ENCODE assay signal across 8 cellular contexts in genomic region chr5:111063709-111064322, GRCh38. TPM values are rescaled to one million over a fixed set of nuclear protein-coding genes. Genes with fewer than 3 reads are reported as not detected.
DNase-seq lines count a peak whose midpoint lies in the region; ATAC-seq, FAIRE-seq and TF ChIP-seq lines count a peak whose summit lies in the region.

No MANE protein-coding gene starts in this region.

- TF ChIP-seq POLR2A in GM12892 (IDR thresholded peaks at IDR 0.05; ENCODE audit: low read depth, low read length): no peak

- peak; percentile 48 for FAIRE-seq in GM12892 (lab: Jason Lieb, UNC)

- peaks cover 4% of the 10 kb centered on the region for H3K9me3 ChIP-seq in RWPE2 (ENCODE audit: severe bottlenecking)
- H3K9me3 ChIP-seq in liver (ENCODE audit: control insufficient read depth in 4 of 4, low read length in 3 of 4): no peaks in the 10 kb centered on the region

- no peak for DNase-seq in GM12892 (ENCODE audit: insufficient read length)
- DNase-seq in RWPE2 (ENCODE audit: low spot score): no peak
- no peak for DNase-seq in 8988T
- DNase-seq in NCI-H446 treated with DMSO at 0.1 percent for 48 hours (lab: John Stamatoyannopoulos, UW): no peak
- no peak for DNase-seq in DMS153 (lab: John Stamatoyannopoulos, UW)
- no peak for DNase-seq in NCI-H187 treated with DMSO at 0.1 percent for 48 hours (lab: John Stamatoyannopoulos, UW)

- TF ChIP-seq CTCF in RWPE2 (IDR thresholded peaks at IDR 0.05; ENCODE audit: poor library complexity, severe bottlenecking) (peak; percentile 98), liver (IDR thresholded peaks at IDR 0.05; ENCODE audit: low read depth, low read length, missing input control) (peak; percentile 59)

- ATAC-seq in HG02610 (IDR thresholded peaks at IDR 0.05; ENCODE audit: unreplicated experiment) (peak; percentile 53), RWPE2 (ENCODE audit: low read depth) (peak; percentile 85)

- H3K27ac ChIP-seq in RWPE2 (ENCODE audit: poor library complexity, severe bottlenecking): no peak overlapping the region
- H3K27ac ChIP-seq in liver (ENCODE audit: low read depth in 1 of 2, low read length in 2 of 2): peak overlapping the region in 1 of 2 donors; percentile 23

- H3K4me1 ChIP-seq in RWPE2 (ENCODE audit: insufficient read depth, poor library complexity, severe bottlenecking): no peaks in the 10 kb centered on the region
- H3K4me1 ChIP-seq in liver (ENCODE audit: control insufficient read depth in 4 of 4, insufficient read depth in 4 of 4, low read length in 3 of 4): peaks cover 2 to 39% (median 18%) of the 10 kb centered on the region in 4 donors

- H3K36me3 ChIP-seq in RWPE2 (ENCODE audit: low read depth) (no peaks in the 10 kb centered on the region), liver (ENCODE audit: control insufficient read depth in 4 of 4, insufficient read depth in 3 of 4, low read depth in 1 of 4, low read length in 3 of 4) (no peaks in the 10 kb centered on the region)

- 19% methylated on average over 3 of the region's 3 CpGs for WGBS in liver

- peak; percentile 89 to 92 for TF ChIP-seq RAD21 in liver (IDR thresholded peaks at IDR 0.05)

- no peak overlapping the region for H3K4me3 ChIP-seq in RWPE2 (ENCODE audit: severe bottlenecking)
- no peak overlapping the region for H3K4me3 ChIP-seq in liver (ENCODE audit: low read depth in 1 of 3, low read length in 3 of 3)

- H3K27me3 ChIP-seq in RWPE2 (ENCODE audit: insufficient read depth, poor library complexity, severe bottlenecking) (no peaks in the 10 kb centered on the region), liver (ENCODE audit: control insufficient read depth in 4 of 4, insufficient read depth in 4 of 4, low read length in 3 of 4) (no peaks in the 10 kb centered on the region)

- no peak overlapping the region for H3K9ac ChIP-seq in liver (ENCODE audit: low read depth in 1 of 2, low read length in 2 of 2)

TF ChIP-seq in liver, 16 proteins besides CTCF, POLR2A, EP300 and RAD21:
- TF ChIP-seq FOXA2 (IDR thresholded peaks at IDR 0.05) (no peak), SP1 (IDR thresholded peaks at IDR 0.05) (peak; percentile 83), EGR1 (IDR thresholded peaks at IDR 0.05; ENCODE audit: low read depth in 2 of 2) (no peak), JUND (IDR thresholded peaks at IDR 0.05) (peak; percentile 49 to 56), HNF4G (IDR thresholded peaks at IDR 0.05) (peak; percentile 68), GABPA (IDR thresholded peaks at IDR 0.05 in 1 of 2, conservative IDR thresholded peaks at IDR 0.05 in 1 of 2) (peak in 1 of 2 donors; percentile 23), TAF1 (conservative IDR thresholded peaks at IDR 0.05) (no peak), RXRA (IDR thresholded peaks at IDR 0.05) (peak in 1 of 2 donors; percentile 53), FOXA1 (IDR thresholded peaks at IDR 0.05) (no peak), HNF4A (conservative IDR thresholded peaks at IDR 0.05) (peak; percentile 92 to 95), NR2F2 (IDR thresholded peaks at IDR 0.05) (no peak)
- TF ChIP-seq, protein P1, sequence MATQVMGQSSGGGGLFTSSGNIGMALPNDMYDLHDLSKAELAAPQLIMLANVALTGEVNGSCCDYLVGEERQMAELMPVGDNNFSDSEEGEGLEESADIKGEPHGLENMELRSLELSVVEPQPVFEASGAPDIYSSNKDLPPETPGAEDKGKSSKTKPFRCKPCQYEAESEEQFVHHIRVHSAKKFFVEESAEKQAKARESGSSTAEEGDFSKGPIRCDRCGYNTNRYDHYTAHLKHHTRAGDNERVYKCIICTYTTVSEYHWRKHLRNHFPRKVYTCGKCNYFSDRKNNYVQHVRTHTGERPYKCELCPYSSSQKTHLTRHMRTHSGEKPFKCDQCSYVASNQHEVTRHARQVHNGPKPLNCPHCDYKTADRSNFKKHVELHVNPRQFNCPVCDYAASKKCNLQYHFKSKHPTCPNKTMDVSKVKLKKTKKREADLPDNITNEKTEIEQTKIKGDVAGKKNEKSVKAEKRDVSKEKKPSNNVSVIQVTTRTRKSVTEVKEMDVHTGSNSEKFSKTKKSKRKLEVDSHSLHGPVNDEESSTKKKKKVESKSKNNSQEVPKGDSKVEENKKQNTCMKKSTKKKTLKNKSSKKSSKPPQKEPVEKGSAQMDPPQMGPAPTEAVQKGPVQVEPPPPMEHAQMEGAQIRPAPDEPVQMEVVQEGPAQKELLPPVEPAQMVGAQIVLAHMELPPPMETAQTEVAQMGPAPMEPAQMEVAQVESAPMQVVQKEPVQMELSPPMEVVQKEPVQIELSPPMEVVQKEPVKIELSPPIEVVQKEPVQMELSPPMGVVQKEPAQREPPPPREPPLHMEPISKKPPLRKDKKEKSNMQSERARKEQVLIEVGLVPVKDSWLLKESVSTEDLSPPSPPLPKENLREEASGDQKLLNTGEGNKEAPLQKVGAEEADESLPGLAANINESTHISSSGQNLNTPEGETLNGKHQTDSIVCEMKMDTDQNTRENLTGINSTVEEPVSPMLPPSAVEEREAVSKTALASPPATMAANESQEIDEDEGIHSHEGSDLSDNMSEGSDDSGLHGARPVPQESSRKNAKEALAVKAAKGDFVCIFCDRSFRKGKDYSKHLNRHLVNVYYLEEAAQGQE (IDR thresholded peaks at IDR 0.05): no peak
- TF ChIP-seq, protein P2, sequence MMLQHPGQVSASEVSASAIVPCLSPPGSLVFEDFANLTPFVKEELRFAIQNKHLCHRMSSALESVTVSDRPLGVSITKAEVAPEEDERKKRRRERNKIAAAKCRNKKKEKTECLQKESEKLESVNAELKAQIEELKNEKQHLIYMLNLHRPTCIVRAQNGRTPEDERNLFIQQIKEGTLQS (IDR thresholded peaks at IDR 0.05): no peak
- TF ChIP-seq, protein P3, sequence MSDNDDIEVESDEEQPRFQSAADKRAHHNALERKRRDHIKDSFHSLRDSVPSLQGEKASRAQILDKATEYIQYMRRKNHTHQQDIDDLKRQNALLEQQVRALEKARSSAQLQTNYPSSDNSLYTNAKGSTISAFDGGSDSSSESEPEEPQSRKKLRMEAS (IDR thresholded peaks at IDR 0.05): peak; percentile 20
- TF ChIP-seq, protein P4, sequence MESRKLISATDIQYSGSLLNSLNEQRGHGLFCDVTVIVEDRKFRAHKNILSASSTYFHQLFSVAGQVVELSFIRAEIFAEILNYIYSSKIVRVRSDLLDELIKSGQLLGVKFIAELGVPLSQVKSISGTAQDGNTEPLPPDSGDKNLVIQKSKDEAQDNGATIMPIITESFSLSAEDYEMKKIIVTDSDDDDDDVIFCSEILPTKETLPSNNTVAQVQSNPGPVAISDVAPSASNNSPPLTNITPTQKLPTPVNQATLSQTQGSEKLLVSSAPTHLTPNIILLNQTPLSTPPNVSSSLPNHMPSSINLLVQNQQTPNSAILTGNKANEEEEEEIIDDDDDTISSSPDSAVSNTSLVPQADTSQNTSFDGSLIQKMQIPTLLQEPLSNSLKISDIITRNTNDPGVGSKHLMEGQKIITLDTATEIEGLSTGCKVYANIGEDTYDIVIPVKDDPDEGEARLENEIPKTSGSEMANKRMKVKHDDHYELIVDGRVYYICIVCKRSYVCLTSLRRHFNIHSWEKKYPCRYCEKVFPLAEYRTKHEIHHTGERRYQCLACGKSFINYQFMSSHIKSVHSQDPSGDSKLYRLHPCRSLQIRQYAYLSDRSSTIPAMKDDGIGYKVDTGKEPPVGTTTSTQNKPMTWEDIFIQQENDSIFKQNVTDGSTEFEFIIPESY (IDR thresholded peaks at IDR 0.05): peak; percentile 37

RNA-seq across cellular contexts. Expression of gene TSLP, which starts 7.7 kb away (rescaled TPM):
- polyA plus RNA-seq in GM12892 (2012; ENCODE audit: missing spikeins): 0.45 TPM
- under 1 TPM in 1 of 2 donors, not detected in 1; 0.25 TPM for total RNA-seq in liver
- polyA plus RNA-seq in liver: 1 to 10 TPM; 1.4 to 1.6 TPM

RNA-seq across cellular contexts. Expression of gene WDR36, which starts 28.3 kb away (rescaled TPM):
- 27.4 TPM for polyA plus RNA-seq in GM12892 (2012; ENCODE audit: missing spikeins)
- 10 to 100 TPM; 16.5 to 25.7 TPM for total RNA-seq in liver
- 1 to 10 TPM; 5.2 to 7.8 TPM for polyA plus RNA-seq in liver
